7 cellular contexts compared by ENCODE assay signal in genomic region chr17:30712859-30713258, GRCh38.
DNase-seq lines count a peak whose midpoint lies in the region; ATAC-seq and TF ChIP-seq lines count a peak whose summit lies in the region.
"Not testable (repeated sequence)": the region's sequence is repeated elsewhere in the genome, so short reads cannot be mapped to it uniquely, and the experiment has no call there.

No MANE protein-coding gene starts in this region.

- H3K36me3 ChIP-seq in BLaER1 = peaks cover 14% of the 10 kb centered on the region; the same call in 1 of the 2 replicates
- H3K36me3 ChIP-seq in GM23338 (ENCODE audit: insufficient read depth); Karpas-422 (ENCODE audit: insufficient read depth, low read length); SU-DHL-6 (ENCODE audit: low read length); neuronal stem cell (replicated peaks in 1 of 2; ENCODE audit: control insufficient read depth in 2 of 2, insufficient read depth in 2 of 2, low read length in 2 of 2): not testable (repeated sequence)

- not testable (repeated sequence) for H4K91ac ChIP-seq in neuronal stem cell (ENCODE audit: low read depth, low read length, poor library complexity)

- not testable (repeated sequence) for H3K27me3 ChIP-seq in BLaER1; GM23338 (ENCODE audit: insufficient read depth); Karpas-422 (ENCODE audit: low read length); SU-DHL-6 (ENCODE audit: low read length); neuronal stem cell (ENCODE audit: control insufficient read depth in 3 of 3, insufficient read depth in 3 of 3, low read depth in 1 of 3, low read length in 3 of 3)

- H4K20me1 ChIP-seq in BLaER1 (peaks cover 79% of the 10 kb centered on the region), GM23338 (replicated peaks; ENCODE audit: insufficient read depth) (peaks cover 11% of the 10 kb centered on the region), Karpas-422 (ENCODE audit: insufficient read depth, low read depth, low read length) (peaks cover 15% of the 10 kb centered on the region; the same call in 1 of the 2 replicates)
- not testable (repeated sequence) for H4K20me1 ChIP-seq in SU-DHL-6 (ENCODE audit: low read depth, low read length)

- not testable (repeated sequence) for H3K18ac ChIP-seq in neuronal stem cell (ENCODE audit: low read length)

- peak overlapping the region; percentile 65; the same call in 1 of the 2 replicates for H3K27ac Mint-ChIP-seq in GM23338
- H3K27ac Mint-ChIP-seq in brain = peak overlapping the region in 2 of 5 experiments; percentile 9 to 69
- H3K27ac Mint-ChIP-seq in nephron = not testable (repeated sequence)

- no CpG with 5 or more reads among the region's 3 CpGs for WGBS in neuronal stem cell (ENCODE audit: extremely low coverage in 2 of 2, insufficient read length in 2 of 2, insufficient replicate concordance in 1 of 2), 2 donors

- not testable (repeated sequence) for H2BK12ac ChIP-seq in neuronal stem cell (ENCODE audit: low read length)

- H3K4me2 ChIP-seq in BLaER1 (peak overlapping the region; percentile 94), Karpas-422 (ENCODE audit: low read depth, low read length, poor library complexity, severe bottlenecking) (peak overlapping the region; percentile 71)
- not testable (repeated sequence) for H3K4me2 ChIP-seq in GM23338; SU-DHL-6 (ENCODE audit: low read depth, low read length, poor library complexity, severe bottlenecking); neuronal stem cell (ENCODE audit: insufficient read depth, low read length, poor library complexity, severe bottlenecking)

- peaks cover 38% of the 10 kb centered on the region for H3K4me1 Mint-ChIP-seq in GM23338
- peaks cover 43% of the 10 kb centered on the region for H3K4me1 Mint-ChIP-seq in brain
- H3K4me1 Mint-ChIP-seq in nephron = peaks cover 18% of the 10 kb centered on the region

- not testable (repeated sequence) for DNase-seq in GM23338 (ENCODE audit: low spot score); Karpas-422; neuronal stem cell (ENCODE audit: low spot score)

- H3K4me3 ChIP-seq in BLaER1; GM23338; SU-DHL-6 (ENCODE audit: insufficient read depth, low read length, poor library complexity, severe bottlenecking); neuronal stem cell (ENCODE audit: low read length in 2 of 2): not testable (repeated sequence)
- H3K4me3 ChIP-seq in Karpas-422 (ENCODE audit: low read length) = peak overlapping the region; percentile 74; the same call in 1 of the 2 replicates

- H2BK5ac ChIP-seq in neuronal stem cell (ENCODE audit: low read length) = not testable (repeated sequence)

- not testable (repeated sequence) for H3K14ac ChIP-seq in neuronal stem cell (ENCODE audit: low read length)

- H3K4me3 Mint-ChIP-seq in GM23338 (0 out of 3 replicates have a peak overlapping the region, but pooled peaks have one; percentile 12), brain (peak overlapping the region in 4 of 5 experiments; percentile 44 to 57 (median 46)), nephron (peak overlapping the region in 2 of 3 experiments; percentile 58 to 71)

- H2AK5ac ChIP-seq in neuronal stem cell (ENCODE audit: low read depth, low read length) = not testable (repeated sequence)

- H3K4me1 ChIP-seq in BLaER1 (peaks cover 48% of the 10 kb centered on the region), GM23338 (ENCODE audit: insufficient read depth) (peaks cover 14% of the 10 kb centered on the region), Karpas-422 (ENCODE audit: low read length) (peaks cover 45% of the 10 kb centered on the region)
- H3K4me1 ChIP-seq in neuronal stem cell (ENCODE audit: control insufficient read depth in 2 of 2, insufficient read depth in 1 of 2, low read depth in 1 of 2, low read length in 2 of 2) = not testable (repeated sequence)

- H3K36me3 Mint-ChIP-seq in GM23338 (ENCODE audit: low read depth) (peaks cover 26% of the 10 kb centered on the region), brain (peaks cover 29% of the 10 kb centered on the region), nephron (ENCODE audit: low read depth) (peaks cover 12% of the 10 kb centered on the region)

- H2BK15ac ChIP-seq in neuronal stem cell (ENCODE audit: low read length) = not testable (repeated sequence)

- not testable (repeated sequence) for H3K23ac ChIP-seq in neuronal stem cell (ENCODE audit: low read depth, low read length, poor library complexity)

- not testable (repeated sequence) for H3K9me3 Mint-ChIP-seq in GM23338, nephron
- peaks cover 0 to 12% (median 0%) of the 10 kb centered on the region in 5 experiments for H3K9me3 Mint-ChIP-seq in brain

- H3K79me2 ChIP-seq in GM23338 (replicated peaks; ENCODE audit: insufficient read depth) (peaks cover 85% of the 10 kb centered on the region), Karpas-422 (ENCODE audit: low read length) (peaks cover 65% of the 10 kb centered on the region), SU-DHL-6 (ENCODE audit: insufficient read depth, low read length) (peaks cover 84% of the 10 kb centered on the region)

- not testable (repeated sequence) for H3K4ac ChIP-seq in neuronal stem cell (ENCODE audit: low read length)

- H3K79me1 ChIP-seq in neuronal stem cell (ENCODE audit: low read depth, low read length) = peaks cover 31% of the 10 kb centered on the region

- H2BK120ac ChIP-seq in neuronal stem cell (ENCODE audit: low read depth, low read length) = not testable (repeated sequence)

- not testable (repeated sequence) for TF ChIP-seq CTCF in GM23338 (conservative IDR thresholded peaks at IDR 0.05; ENCODE audit: low read depth in 2 of 2); SU-DHL-6 (IDR thresholded peaks at IDR 0.05; ENCODE audit: insufficient read depth, low read length, poor library complexity, severe bottlenecking); brain (conservative IDR thresholded peaks at IDR 0.05); nephron (IDR thresholded peaks at IDR 0.05; ENCODE audit: unreplicated experiment in 3 of 3)

- ATAC-seq in GM23338 = not testable (repeated sequence)

- H3K9me3 ChIP-seq in BLaER1; Karpas-422 (ENCODE audit: low read length); SU-DHL-6 (ENCODE audit: insufficient read depth, low read length); neuronal stem cell (replicated peaks in 1 of 2; ENCODE audit: control insufficient read depth in 2 of 2, insufficient read depth in 1 of 2, low read depth in 1 of 2, low read length in 2 of 2): not testable (repeated sequence)

- not testable (repeated sequence) for H4K8ac ChIP-seq in neuronal stem cell (ENCODE audit: low read depth, low read length)

- H3K27me3 Mint-ChIP-seq in GM23338 (ENCODE audit: insufficient read depth, low read depth, poor library complexity) (peaks cover 28% of the 10 kb centered on the region), brain (peaks cover 12% of the 10 kb centered on the region)
- H3K27me3 Mint-ChIP-seq in nephron (ENCODE audit: low read depth) = not testable (repeated sequence)

- H3K9me2 ChIP-seq in GM23338 (ENCODE audit: insufficient read depth); Karpas-422 (replicated peaks; ENCODE audit: insufficient read depth, low read length); SU-DHL-6 (replicated peaks; ENCODE audit: insufficient read depth, low read length): not testable (repeated sequence)

- not testable (repeated sequence) for H3K9ac ChIP-seq in BLaER1; SU-DHL-6 (ENCODE audit: low read length)
- H3K9ac ChIP-seq in Karpas-422 (ENCODE audit: low read length) = peak overlapping the region; percentile 51; the same call in 1 of the 2 replicates
- H3K9ac ChIP-seq in neuronal stem cell (ENCODE audit: low read depth, low read length, poor library complexity) = peak overlapping the region; percentile 60

- H3F3A ChIP-seq in GM23338 (replicated peaks; ENCODE audit: low read depth); SU-DHL-6 (ENCODE audit: insufficient read depth): not testable (repeated sequence)

- H2AFZ ChIP-seq in GM23338; Karpas-422 (ENCODE audit: low read length); SU-DHL-6 (ENCODE audit: low read depth, low read length, severe bottlenecking); neuronal stem cell (ENCODE audit: low read length): not testable (repeated sequence)

- not testable (repeated sequence) for H3K27ac ChIP-seq in BLaER1; GM23338 (ENCODE audit: low read depth); neuronal stem cell (replicated peaks; ENCODE audit: low read length)
- peak overlapping the region; percentile 73 for H3K27ac ChIP-seq in Karpas-422 (ENCODE audit: low read length)
- H3K27ac ChIP-seq in SU-DHL-6 (ENCODE audit: low read depth, low read length) = peak overlapping the region; percentile 41

Comparison
In these comparisons a context has a peak if more than half of its experiments do, and no peak if none do; other contexts are left out.
1. H3K4me3 Mint-ChIP-seq: peak in every context shown above with its lines; median percentile 64 in nephron; 46 in brain; 12 in GM23338.